3 cellular contexts compared by ENCODE assay signal in the genomic region with DNA sequence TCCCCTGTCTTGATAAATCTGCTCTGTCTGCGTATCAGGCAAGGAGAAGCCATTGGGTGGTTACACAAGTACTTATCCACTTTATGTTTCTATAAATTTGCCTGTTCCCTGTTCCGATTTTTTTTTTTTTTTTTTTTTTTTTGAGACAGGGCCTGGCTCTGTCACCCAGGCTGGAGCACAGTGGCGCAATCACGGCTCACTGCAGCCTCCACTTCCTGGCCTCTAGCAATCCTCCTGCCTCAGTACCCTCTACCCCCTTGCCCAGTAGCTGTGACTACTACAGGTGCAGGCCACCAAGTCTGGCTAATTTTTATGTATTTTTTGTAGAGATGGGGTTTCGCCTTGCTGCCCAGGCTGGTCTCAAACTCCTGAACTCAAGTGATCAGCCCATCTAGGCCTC.
TF ChIP-seq lines count a peak whose summit lies in the region.

No MANE protein-coding gene starts in this region.

TF ChIP-seq in Ishikawa, 13 proteins besides CTCF, POLR2A, EP300 and RAD21:
- TF ChIP-seq CEBPB (IDR thresholded peaks at IDR 0.05) (peak; percentile 65), TEAD4 (IDR thresholded peaks at IDR 0.05) (no peak)

TF ChIP-seq in K562, 482 proteins besides CTCF, POLR2A, EP300 and RAD21:
- TF ChIP-seq CEBPB (tag; IDR thresholded peaks at IDR 0.05) (peak; percentile 30; the same call in 1 of the 2 replicates), THRB (CRISPR knock-in tag; conservative IDR thresholded peaks at IDR 0.05) (no peak)
TF ChIP-seq in K562: peak in this region for 1.

TF ChIP-seq in HEK293T, 16 proteins besides CTCF, POLR2A, EP300 and RAD21:
- TF ChIP-seq BHLHE40 (IDR thresholded peaks at IDR 0.05; ENCODE audit: borderline replicate concordance): no peak
- no peak for TF ChIP-seq FOXA1 (IDR thresholded peaks at IDR 0.05)
- no peak for TF ChIP-seq SP1 (IDR thresholded peaks at IDR 0.05)
- TF ChIP-seq ZNF384 (IDR thresholded peaks at IDR 0.05): no peak
- TF ChIP-seq FOXK2 (IDR thresholded peaks at IDR 0.05): no peak
- TF ChIP-seq CTBP1 (IDR thresholded peaks at IDR 0.05; ENCODE audit: borderline replicate concordance): no peak
- no peak for TF ChIP-seq TARDBP (IDR thresholded peaks at IDR 0.05)
- TF ChIP-seq HDGF (IDR thresholded peaks at IDR 0.05; ENCODE audit: borderline replicate concordance): no peak
- TF ChIP-seq, protein P1, sequence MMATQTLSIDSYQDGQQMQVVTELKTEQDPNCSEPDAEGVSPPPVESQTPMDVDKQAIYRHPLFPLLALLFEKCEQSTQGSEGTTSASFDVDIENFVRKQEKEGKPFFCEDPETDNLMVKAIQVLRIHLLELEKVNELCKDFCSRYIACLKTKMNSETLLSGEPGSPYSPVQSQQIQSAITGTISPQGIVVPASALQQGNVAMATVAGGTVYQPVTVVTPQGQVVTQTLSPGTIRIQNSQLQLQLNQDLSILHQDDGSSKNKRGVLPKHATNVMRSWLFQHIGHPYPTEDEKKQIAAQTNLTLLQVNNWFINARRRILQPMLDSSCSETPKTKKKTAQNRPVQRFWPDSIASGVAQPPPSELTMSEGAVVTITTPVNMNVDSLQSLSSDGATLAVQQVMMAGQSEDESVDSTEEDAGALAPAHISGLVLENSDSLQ (IDR thresholded peaks at IDR 0.05): no peak
- TF ChIP-seq FOXM1 (IDR thresholded peaks at IDR 0.05; ENCODE audit: borderline replicate concordance): no peak
- TF ChIP-seq ARNT (IDR thresholded peaks at IDR 0.05): no peak
- TF ChIP-seq LEF1 (IDR thresholded peaks at IDR 0.05; ENCODE audit: borderline replicate concordance): no peak
